In the genomic region with DNA sequence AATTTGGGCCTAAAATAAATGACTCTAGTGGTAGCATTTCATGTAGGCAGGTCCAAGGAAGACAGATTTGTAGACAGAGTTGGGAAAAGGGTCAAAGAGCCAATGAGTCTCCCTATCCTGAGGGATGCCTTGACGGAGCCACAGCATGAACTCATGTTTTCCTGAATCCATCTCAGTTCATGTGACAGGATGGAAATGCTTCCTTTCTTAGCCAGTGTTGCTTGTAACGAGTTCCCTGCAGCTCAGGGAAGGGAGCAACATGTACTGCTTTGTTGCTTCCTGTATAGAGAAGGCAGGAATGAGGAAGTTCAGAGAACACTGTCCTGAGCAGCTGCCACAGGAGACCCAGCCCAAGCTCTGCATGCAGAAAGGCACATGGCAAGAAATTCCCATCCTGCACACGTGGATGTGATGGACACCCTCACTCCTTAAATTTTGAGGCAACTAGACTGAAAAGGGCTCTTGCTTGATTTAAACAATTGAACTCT, we compare ENCODE assay signal across 9 cellular contexts. TPM values are rescaled to one million over a fixed set of nuclear protein-coding genes. Genes with fewer than 3 reads are reported as not detected.
A peak's percentile ranks its signal among the peaks of the same experiment; 100 is the strongest.
DNase-seq lines count a peak whose midpoint lies in the region; FAIRE-seq and TF ChIP-seq lines count a peak whose summit lies in the region.
"Had no signal": no experiment of that assay in that cellular context is flagged by ENCODE, and none has a peak within 500 bp of the region (broad histone marks: within the 10 kb centered on the region; RNA-seq: fewer than 3 reads in every experiment).

No MANE protein-coding gene starts in this region.

- no peak overlapping the region for H2AFZ ChIP-seq in neural progenitor cell (replicated peaks)

- H3K27me3 Mint-ChIP-seq in neural progenitor cell (ENCODE audit: insufficient read depth, low read depth) (no peaks in the 10 kb centered on the region), endodermal cell (ENCODE audit: insufficient read depth) (peaks cover 2% of the 10 kb centered on the region)

- TF ChIP-seq CTCF in fibroblast of villous mesenchyme (IDR thresholded peaks at IDR 0.05; ENCODE audit: insufficient read depth, low read depth, low read length), result no peak
- no peak for TF ChIP-seq CTCF in neural progenitor cell (IDR thresholded peaks at IDR 0.05)
- no peak for TF ChIP-seq CTCF in endodermal cell (conservative IDR thresholded peaks at IDR 0.05)

- H3K4me3 ChIP-seq in fibroblast of villous mesenchyme (ENCODE audit: low read depth, low read length) (no peak overlapping the region), neural progenitor cell (no peak overlapping the region), endodermal cell (ENCODE audit: low read length) (no peak overlapping the region)

- no peak overlapping the region for H3K4me3 Mint-ChIP-seq in neural progenitor cell
- no peak overlapping the region for H3K4me3 Mint-ChIP-seq in endodermal cell

- WGBS in endodermal cell (ENCODE audit: insufficient coverage in 1 of 2, insufficient read length in 1 of 2), 2 experiments, result 73 to 82% methylated on average over 3 of the region's 3 CpGs

- no peaks in the 10 kb centered on the region for H3K79me2 ChIP-seq in neural progenitor cell (ENCODE audit: low read depth)

- FAIRE-seq in urothelium cell line (lab: Jason Lieb, UNC), result no peak
- FAIRE-seq in GM12892 (lab: Jason Lieb, UNC), result no peak

- H3K27ac ChIP-seq in neural progenitor cell, result no peak overlapping the region
- no peak overlapping the region for H3K27ac ChIP-seq in endodermal cell (ENCODE audit: low read depth, low read length)

- peak; percentile 24 for DNase-seq in DMS53 treated with DMSO at 0.1 percent for 48 hours (lab: John Stamatoyannopoulos, UW; ENCODE audit: unreplicated experiment)
- DNase-seq in SIG-M5 (lab: John Stamatoyannopoulos, UW), result peak; percentile 46
- DNase-seq in fibroblast of villous mesenchyme (ENCODE audit: low read depth), result peak; percentile 13
- no peak for DNase-seq in neural progenitor cell (ENCODE audit: low spot score)
- no peak for DNase-seq in urothelium cell line (ENCODE audit: low spot score)
- no peak for DNase-seq in posterior cingulate gyrus
- no peak for DNase-seq in GM12892 (ENCODE audit: insufficient read length)
- no peak for DNase-seq in endodermal cell

- H3K4me2 ChIP-seq in neural progenitor cell, result no peak overlapping the region

- no peaks in the 10 kb centered on the region for H3K9me3 Mint-ChIP-seq in neural progenitor cell
- no peaks in the 10 kb centered on the region for H3K9me3 Mint-ChIP-seq in endodermal cell
- H3K9me3 Mint-ChIP-seq: activated naive CD4-positive, alpha-beta T cell treated with anti-CD3 and anti-CD28 coated beads, Interleukin-2, amount 50 U/mL, for 72 hours had no signal

- H3K4me1 Mint-ChIP-seq in neural progenitor cell (peaks cover 37% of the 10 kb centered on the region), endodermal cell (peaks cover 23% of the 10 kb centered on the region)

- TF ChIP-seq POLR2A in GM12892 (IDR thresholded peaks at IDR 0.05; ENCODE audit: low read depth, low read length), result no peak

- H3K27ac Mint-ChIP-seq in neural progenitor cell, result peak overlapping the region; percentile 24
- H3K27ac Mint-ChIP-seq in endodermal cell, result no peak overlapping the region
- H3K27ac Mint-ChIP-seq: activated naive CD4-positive, alpha-beta T cell treated with anti-CD3 and anti-CD28 coated beads, Interleukin-2, amount 50 U/mL, for 72 hours had no signal

- H3K9me3 ChIP-seq in neural progenitor cell (ENCODE audit: low read depth) (no peaks in the 10 kb centered on the region), endodermal cell (ENCODE audit: control insufficient read depth, low read length) (no peaks in the 10 kb centered on the region)

- H3K36me3 ChIP-seq in neural progenitor cell (no peaks in the 10 kb centered on the region), endodermal cell (ENCODE audit: control insufficient read depth, insufficient read depth, low read length) (no peaks in the 10 kb centered on the region)

- H3K36me3 Mint-ChIP-seq in neural progenitor cell (no peaks in the 10 kb centered on the region), endodermal cell (ENCODE audit: low read depth) (no peaks in the 10 kb centered on the region)
- H3K36me3 Mint-ChIP-seq: activated naive CD4-positive, alpha-beta T cell treated with anti-CD3 and anti-CD28 coated beads, Interleukin-2, amount 50 U/mL, for 72 hours had no signal

- no peak overlapping the region for H3K9ac ChIP-seq in neural progenitor cell
- no peak overlapping the region for H3K9ac ChIP-seq in endodermal cell (ENCODE audit: extremely low read depth, low read length, poor library complexity, severe bottlenecking)

- H3K4me1 ChIP-seq in neural progenitor cell (peaks cover 19% of the 10 kb centered on the region), endodermal cell (ENCODE audit: control insufficient read depth, insufficient read depth, low read length) (no peaks in the 10 kb centered on the region)

- no peaks in the 10 kb centered on the region for H4K20me1 ChIP-seq in neural progenitor cell (ENCODE audit: low read depth)

- peaks cover 6% of the 10 kb centered on the region for H3F3A ChIP-seq in neural progenitor cell (ENCODE audit: low read depth)

- intact Hi-C loops in posterior cingulate gyrus (cut with DNase I), result no loop called here

- H3K27me3 ChIP-seq in neural progenitor cell (no peaks in the 10 kb centered on the region), endodermal cell (ENCODE audit: control insufficient read depth, insufficient read depth, low read length, poor library complexity, severe bottlenecking) (no peaks in the 10 kb centered on the region)

RNA-seq across cellular contexts. Expression of gene TMEM17, which starts 27.9 kb away (rescaled TPM):
- total RNA-seq in fibroblast of villous mesenchyme, result 1.6 and 3.0 TPM in 2 replicates
- total RNA-seq in neural progenitor cell (ENCODE audit: low replicate concordance), result 1.8 and 2.4 TPM in 2 replicates
- 0.87 TPM for polyA plus RNA-seq in GM12892 (2012; ENCODE audit: missing spikeins)
- 1 to 10 TPM; 1.8 to 2.0 TPM for total RNA-seq in endodermal cell
- polyA plus RNA-seq in endodermal cell (2013, experiment 1 of 2), result 3.0 TPM
- polyA plus RNA-seq in endodermal cell (2013, experiment 2 of 2), result 3.1 TPM
- total RNA-seq: activated naive CD4-positive, alpha-beta T cell treated with anti-CD3 and anti-CD28 coated beads, Interleukin-2, amount 50 U/mL, for 72 hours had no signal

Comparison
In these comparisons a context has a peak if more than half of its experiments do, and no peak if none do; other contexts are left out.
1. DNase-seq: peak in DMS53 treated with DMSO at 0.1 percent for 48 hours (single experiment), SIG-M5 (single experiment) and fibroblast of villous mesenchyme (single experiment); none in neural progenitor cell (single experiment), urothelium cell line (single experiment), posterior cingulate gyrus (0 of 10), GM12892 (single experiment) and endodermal cell (single experiment).